Comparison of ENCODE assay signal across 12 cellular contexts in genomic region chr4:68859655-68860054, GRCh38. TPM values are rescaled to one million over a fixed set of nuclear protein-coding genes. Genes with fewer than 3 reads are reported as not detected.
"Had no signal": no experiment of that assay in that cellular context is flagged by ENCODE, and none has a peak within 500 bp of the region (broad histone marks: within the 10 kb centered on the region; RNA-seq: fewer than 3 reads in every experiment).

No MANE protein-coding gene starts in this region.

- H3K27ac ChIP-seq: GM23248 had no signal

- H3K9ac ChIP-seq: GM23248 had no signal

- H3K4me2 ChIP-seq: GM23338 had no signal

- H3K4me1 ChIP-seq: HAP-1 had no signal

- H2AFZ ChIP-seq: GM23248, GM23338 had no signal

- FAIRE-seq: H1, H54 had no signal

- H3K36me3 ChIP-seq: HAP-1 had no signal

- H3K4me3 ChIP-seq: GM23248, GM23338, HAP-1 had no signal

- H3K9me3 ChIP-seq: HAP-1 had no signal

- DNase-seq: GM23248, GOT3, H7, H9, HCEC 1CT, HFFc6 had no signal

- ATAC-seq: GM23338, HCT116 had no signal

RNA-seq across cellular contexts. Expression of gene UGT2B10, which starts 43.9 kb away (rescaled TPM):
- total RNA-seq: GM23248, GM23338, H1, H4, H7, H9, HFFc6 had no signal
- polyA plus RNA-seq: GM23248, GM23338, H1 had no signal
